ENCODE assay signal across 9 cellular contexts in genomic region chr13:92573467-92574057, GRCh38.
DNase-seq lines count a peak whose midpoint lies in the region; ATAC-seq, FAIRE-seq and TF ChIP-seq lines count a peak whose summit lies in the region.
"Had no signal": no experiment of that assay in that cellular context is flagged by ENCODE, and none has a peak within 500 bp of the region (broad histone marks: within the 10 kb centered on the region; RNA-seq: fewer than 3 reads in every experiment).

No MANE protein-coding gene starts in this region.

- H3K56ac ChIP-seq in H1 (replicated peaks; ENCODE audit: insufficient read length, low read depth, low read length) = no peak overlapping the region

- no peak overlapping the region for H2BK20ac ChIP-seq in H1 (ENCODE audit: low read length)

- no peak overlapping the region for H2BK12ac ChIP-seq in H1 (ENCODE audit: low read depth, low read length)

- H3K4me2 ChIP-seq in H1 (ENCODE audit: insufficient read depth in 1 of 2, low read depth in 2 of 2, low read length in 2 of 2) = no peak overlapping the region

- no peak overlapping the region for H3K23ac ChIP-seq in H1 (ENCODE audit: insufficient read length)

- H2AK5ac ChIP-seq in H1 (ENCODE audit: low read depth, low read length) = 0 out of 2 replicates have a peak overlapping the region, but pooled peaks have one; percentile 32

- no peak overlapping the region for H2BK15ac ChIP-seq in H1 (ENCODE audit: low read length)

- ATAC-seq in HG02973 (IDR thresholded peaks at IDR 0.05; ENCODE audit: unreplicated experiment) = no peak

- no peak overlapping the region for H2BK120ac ChIP-seq in H1 (replicated peaks; ENCODE audit: low read depth, low read length)

- POLR2A ChIA-PET in H1 (lab: Charles Lee; ENCODE audit: partially characterized antibody) = no interaction called here

- no peaks in the 10 kb centered on the region for H3K79me2 ChIP-seq in H1 (ENCODE audit: control insufficient read depth in 1 of 2, insufficient read depth in 2 of 2, low read length in 2 of 2)

- CTCF ChIA-PET in H1 (lab: Charles Lee; ENCODE audit: partially characterized antibody) = interaction anchor here (0.7 to 2.5 kb wide), 21 partner anchors 9 to 1788 kb away, joined by 3 to 7 read pairs (median 3); no protein-coding TSS in a partner anchor

- no peaks in the 10 kb centered on the region for H3K79me1 ChIP-seq in H1 (ENCODE audit: low read depth, low read length)

- H3K36me3 ChIP-seq in H1 (ENCODE audit: control insufficient read depth in 2 of 4, insufficient read depth in 4 of 4, low read length in 3 of 4) (no peaks in the 10 kb centered on the region), esophagus muscularis mucosa (no peaks in the 10 kb centered on the region), ovary (no peaks in the 10 kb centered on the region)

- H3K4me1 ChIP-seq in H1 (replicated peaks in 1 of 4; ENCODE audit: control insufficient read depth in 3 of 4, insufficient read depth in 4 of 4, low read length in 3 of 4) (no peaks in the 10 kb centered on the region), esophagus muscularis mucosa (no peaks in the 10 kb centered on the region), ovary (ENCODE audit: insufficient read depth) (no peaks in the 10 kb centered on the region)

- FAIRE-seq in H1 (lab: Jason Lieb, UNC) = peak; percentile 90

- peak overlapping the region; percentile 84; the same call in 1 of the 2 replicates for H2AFZ ChIP-seq in H1 (ENCODE audit: low read length)

- intact Hi-C loops in esophagus muscularis mucosa (cut with DNase I) (no loop called here), ovary (cut with DNase I) (no loop called here)

- H3K4me3 ChIP-seq in H1 (ENCODE audit: extremely low read depth in 1 of 4, insufficient read depth in 2 of 4, low read depth in 3 of 4, low read length in 4 of 4) = no peak overlapping the region
- H3K4me3 ChIP-seq in esophagus muscularis mucosa = no peak overlapping the region
- H3K4me3 ChIP-seq in ovary = no peak overlapping the region

- DNase-seq in NCI-H1436 (lab: John Stamatoyannopoulos, UW) = peak; percentile 24
- no peak for DNase-seq in NCI-H1436 treated with DMSO at 0.1 percent for 48 hours (lab: John Stamatoyannopoulos, UW)
- DNase-seq in M059J (ENCODE audit: low read depth) = peak; percentile 3
- DNase-seq in H1 (ENCODE audit: low read depth in 1 of 2, low spot score in 2 of 2) = peak in 1 of 2 experiments; percentile 48
- DNase-seq in renal cortical epithelial cell (ENCODE audit: low read depth) = peak; percentile 79
- DNase-seq in esophagus muscularis mucosa (ENCODE audit: extremely low spot score) = no peak
- no peak for DNase-seq in ovary
- DNase-seq: NCI-H2081 treated with DMSO at 0.1 percent for 48 hours had no signal

- H3K9ac ChIP-seq in H1 (replicated peaks in 1 of 4; ENCODE audit: extremely low read depth in 1 of 4, low read depth in 3 of 4, low read length in 3 of 4) = no peak overlapping the region

- no peak overlapping the region for H4K8ac ChIP-seq in H1 (ENCODE audit: extremely low read depth, insufficient read depth, low read length)

- H3K9me3 ChIP-seq in H1 (ENCODE audit: insufficient read depth in 2 of 2, low read depth in 1 of 2, low read length in 1 of 2) = no peaks in the 10 kb centered on the region
- no peaks in the 10 kb centered on the region for H3K9me3 ChIP-seq in esophagus muscularis mucosa
- H3K9me3 ChIP-seq in ovary = no peaks in the 10 kb centered on the region

- no peak overlapping the region for H4K5ac ChIP-seq in H1 (ENCODE audit: insufficient read length, low read depth, low read length)

- H2BK5ac ChIP-seq in H1 (ENCODE audit: low read depth, low read length) = no peak overlapping the region

- H3K27ac ChIP-seq in H1 (ENCODE audit: low read depth, low read length) (no peak overlapping the region), esophagus muscularis mucosa (replicated peaks in 1 of 4) (no peak overlapping the region), ovary (no peak overlapping the region)

- no peak for TF ChIP-seq EP300 in H1 (IDR thresholded peaks at IDR 0.05; ENCODE audit: borderline replicate concordance in 1 of 2, low read depth in 2 of 2, low read length in 2 of 2)
- no peak for TF ChIP-seq EP300 in esophagus muscularis mucosa (IDR thresholded peaks at IDR 0.05)
- no peak for TF ChIP-seq EP300 in ovary (IDR thresholded peaks at IDR 0.05)

- TF ChIP-seq CTCF in H1 (IDR thresholded peaks at IDR 0.05; ENCODE audit: control extremely low read depth in 1 of 3, insufficient read depth in 1 of 3, low read depth in 1 of 3, low read length in 3 of 3) (peak; percentile 20 to 57 (median 56); a peak in 3 of 4 replicates), esophagus muscularis mucosa (IDR thresholded peaks at IDR 0.05) (no peak), ovary (IDR thresholded peaks at IDR 0.05) (no peak)

- H3K14ac ChIP-seq in H1 (ENCODE audit: insufficient read length) = no peak overlapping the region

- peak; percentile 82 to 84 for TF ChIP-seq RAD21 in H1 (IDR thresholded peaks at IDR 0.05 in 1 of 2, conservative IDR thresholded peaks at IDR 0.05 in 1 of 2; ENCODE audit: low read depth in 2 of 2, low read length in 2 of 2)

- peaks cover 0 to 3% (median 0%) of the 10 kb centered on the region in 4 experiments; a peak in 2 of 7 replicates for H3K27me3 ChIP-seq in H1 (replicated peaks in 1 of 4; ENCODE audit: control insufficient read depth in 3 of 4, extremely low read depth in 1 of 4, insufficient read depth in 3 of 4, low read length in 3 of 4)
- no peaks in the 10 kb centered on the region for H3K27me3 ChIP-seq in esophagus muscularis mucosa
- no peaks in the 10 kb centered on the region for H3K27me3 ChIP-seq in ovary

- no peak overlapping the region for H3K4ac ChIP-seq in H1 (replicated peaks; ENCODE audit: insufficient read length, low read depth, low read length)

- 50% methylated on average over 10 of the region's 10 CpGs; no CpG with 5 or more reads in 1 of the 2 experiments for WGBS in H1 (ENCODE audit: extremely low coverage in 1 of 2, insufficient coverage in 1 of 2, insufficient read length in 1 of 2, insufficient replicate concordance in 2 of 2, low coverage in 1 of 2, low lambda C conversion rate in 2 of 2, missing lambda C conversion rate in 1 of 2), 2 experiments
- 66% methylated on average over 10 of the region's 10 CpGs for WGBS in esophagus muscularis mucosa
- WGBS in ovary, 3 donors = 72 to 78% (median 72%) methylated on average over 10 of the region's 10 CpGs

- H4K20me1 ChIP-seq in H1 (replicated peaks in 1 of 2; ENCODE audit: control insufficient read depth in 1 of 2, insufficient read depth in 2 of 2, low read length in 2 of 2) = no peaks in the 10 kb centered on the region

- TF ChIP-seq POLR2A in H1 (IDR thresholded peaks at IDR 0.05; ENCODE audit: control extremely low read depth in 1 of 2, low read depth in 2 of 2, low read length in 2 of 2) (no peak), esophagus muscularis mucosa (IDR thresholded peaks at IDR 0.05; ENCODE audit: low read depth) (no peak), ovary (IDR thresholded peaks at IDR 0.05) (no peak)

- no peak overlapping the region for H3K18ac ChIP-seq in H1 (ENCODE audit: extremely low read depth, low read length)

- no peaks in the 10 kb centered on the region for H3K23me2 ChIP-seq in H1 (ENCODE audit: low read depth, low read length)

- H4K91ac ChIP-seq in H1 (replicated peaks; ENCODE audit: insufficient read length, low read length) = no peak overlapping the region

TF ChIP-seq in H1, 55 proteins besides CTCF, POLR2A, EP300 and RAD21:
- TF ChIP-seq SIX5 (IDR thresholded peaks at IDR 0.05; ENCODE audit: low read depth, low read length) = no peak
- TF ChIP-seq ZNF274 (IDR thresholded peaks at IDR 0.05; ENCODE audit: borderline replicate concordance, extremely low read depth, low read length) = no peak
- TF ChIP-seq CTBP2 (IDR thresholded peaks at IDR 0.05; ENCODE audit: borderline replicate concordance, insufficient read depth, insufficient read length, low read length) = no peak
- TF ChIP-seq TEAD4 (IDR thresholded peaks at IDR 0.05; ENCODE audit: low read depth, low read length) = 0 out of 2 replicates have a peak, but pooled peaks have one; percentile 18
- TF ChIP-seq USF2 (IDR thresholded peaks at IDR 0.05; ENCODE audit: low read length) = no peak
- TF ChIP-seq NRF1 (IDR thresholded peaks at IDR 0.05; ENCODE audit: low read depth, low read length) = no peak
- TF ChIP-seq MAX (IDR thresholded peaks at IDR 0.05) = peak; percentile 72
- TF ChIP-seq BCL11A (IDR thresholded peaks at IDR 0.05; ENCODE audit: low read depth in 2 of 2, low read length in 2 of 2) = no peak
- no peak for TF ChIP-seq CEBPB (IDR thresholded peaks at IDR 0.05; ENCODE audit: low read depth, low read length)
- TF ChIP-seq MAFK (IDR thresholded peaks at IDR 0.05; ENCODE audit: low read depth, low read length) = no peak
- no peak for TF ChIP-seq SP1 (IDR thresholded peaks at IDR 0.05; ENCODE audit: low read depth, low read length)
- TF ChIP-seq EGR1 (IDR thresholded peaks at IDR 0.05; ENCODE audit: borderline replicate concordance, low read depth, low read length) = no peak
- TF ChIP-seq RXRA (IDR thresholded peaks at IDR 0.05; ENCODE audit: insufficient read depth, low read depth, low read length) = no peak

Comparison
In these comparisons a context has a peak if more than half of its experiments do, and no peak if none do; other contexts are left out.
1. DNase-seq: peak in NCI-H1436 (single experiment), M059J (single experiment) and renal cortical epithelial cell (single experiment); none in NCI-H1436 treated with DMSO at 0.1 percent for 48 hours (single experiment), esophagus muscularis mucosa (single experiment) and ovary (0 of 5).
2. CTCF ChIP-seq: peak in H1 (3 of 3); none in esophagus muscularis mucosa (0 of 3) and ovary (0 of 3).